In the genomic region with DNA sequence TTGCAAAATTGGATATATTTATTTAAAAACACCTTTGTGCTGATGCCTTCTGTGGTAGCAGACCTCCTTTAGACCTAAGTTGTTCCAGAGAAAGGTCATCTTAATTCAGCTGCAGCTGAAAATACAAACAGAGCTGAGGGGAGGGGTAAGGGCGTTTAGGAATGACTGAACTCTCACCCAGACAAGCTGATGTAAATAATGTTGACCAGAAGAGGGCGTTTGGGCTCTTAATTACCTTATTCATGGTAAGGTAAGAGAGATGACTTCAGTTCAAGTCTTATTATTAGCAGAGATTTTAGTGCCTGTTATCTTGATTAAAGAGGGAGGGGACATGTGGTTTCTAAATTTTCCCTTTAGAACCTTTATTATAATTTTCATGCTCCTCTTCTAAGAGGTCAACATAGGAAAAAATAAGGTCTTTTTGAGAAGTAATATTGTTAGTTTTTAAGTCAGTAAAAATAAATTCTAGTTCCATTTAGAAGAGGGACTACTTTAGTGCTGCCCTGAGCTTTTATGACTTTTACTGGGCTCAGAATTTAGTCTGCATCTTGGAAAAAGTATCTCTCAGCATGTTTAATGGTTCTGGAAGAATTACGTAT, we compare ENCODE assay signal across 8 cellular contexts. TPM values are rescaled to one million over a fixed set of nuclear protein-coding genes. Genes with fewer than 3 reads are reported as not detected.
DNase-seq lines count a peak whose midpoint lies in the region; ATAC-seq and TF ChIP-seq lines count a peak whose summit lies in the region.

No MANE protein-coding gene starts in this region.

- WGBS in adrenal gland, 4 donors = 33 to 38% (median 35%) methylated on average over 3 of the region's 3 CpGs
- 34 to 35% methylated on average over 3 of the region's 3 CpGs for WGBS in thyroid gland, 2 donors

- H3K4me3 ChIP-seq in adrenal gland (no peak overlapping the region), thyroid gland (replicated peaks in 1 of 3) (no peak overlapping the region), coronary artery (no peak overlapping the region)

- H3K27me3 Mint-ChIP-seq in Calu3 (ENCODE audit: unreplicated experiment) = no peaks in the 10 kb centered on the region

- H3K9me3 ChIP-seq in adrenal gland (replicated peaks in 1 of 3) = no peaks in the 10 kb centered on the region
- no peaks in the 10 kb centered on the region for H3K9me3 ChIP-seq in thyroid gland

- H3K36me3 ChIP-seq in adrenal gland (replicated peaks in 1 of 2) (no peaks in the 10 kb centered on the region), thyroid gland (no peaks in the 10 kb centered on the region)

- no peaks in the 10 kb centered on the region for H3K36me3 Mint-ChIP-seq in Calu3 (ENCODE audit: insufficient read depth, unreplicated experiment)

- no peak for TF ChIP-seq POLR2A in adrenal gland (IDR thresholded peaks at IDR 0.05)
- TF ChIP-seq POLR2A in thyroid gland (IDR thresholded peaks at IDR 0.05) = no peak

- BruUV-seq in Calu3 (replicated peaks; lab: Mats Ljungman, UMichigan) = no TSS peak

- DNase-seq in Calu3 = peak; percentile 63
- DNase-seq in NCI-H510A (lab: John Stamatoyannopoulos, UW) = peak; percentile 38
- DNase-seq in adrenal gland = peak in 2 of 7 donors; percentile 32
- peak; percentile 70 for DNase-seq in iPS-NIHi11 (ENCODE audit: low spot score)
- no peak for DNase-seq in thyroid gland
- no peak for DNase-seq in coronary artery (ENCODE audit: low spot score)

- TF ChIP-seq CTCF in Calu3 (IDR thresholded peaks at IDR 0.05; ENCODE audit: unreplicated experiment) (peak; percentile 60), adrenal gland (IDR thresholded peaks at IDR 0.05) (peak; percentile 25 to 52 (median 41)), thyroid gland (IDR thresholded peaks at IDR 0.05) (peak in 5 of 6 experiments; percentile 19 to 58 (median 43)), coronary artery (IDR thresholded peaks at IDR 0.05) (no peak)

- CTCF ChIA-PET in Calu3 (lab: Charles Lee) = interaction anchor here (0.9 to 1.4 kb wide), 3 partner anchors 10 to 22 kb away, joined by 3 to 4 read pairs (median 3); no protein-coding TSS in a partner anchor

- H3K4me1 ChIP-seq in adrenal gland (replicated peaks in 1 of 2) = no peaks in the 10 kb centered on the region
- no peaks in the 10 kb centered on the region for H3K4me1 ChIP-seq in thyroid gland

- no peaks in the 10 kb centered on the region for H3K9me3 Mint-ChIP-seq in Calu3 (ENCODE audit: low read depth, unreplicated experiment)

- H3K4me1 Mint-ChIP-seq in Calu3 (ENCODE audit: low read depth, unreplicated experiment) = no peaks in the 10 kb centered on the region

- ATAC-seq in GM18909 (IDR thresholded peaks at IDR 0.05; ENCODE audit: poor library complexity, unreplicated experiment) (peak; percentile 85), HG03175 (IDR thresholded peaks at IDR 0.05; ENCODE audit: unreplicated experiment) (peak; percentile 91)

- no peak overlapping the region for H3K4me3 Mint-ChIP-seq in Calu3 (ENCODE audit: low read depth, unreplicated experiment)

- intact Hi-C loops in Calu3 (cut with micrococcal nuclease; ENCODE audit: unreplicated experiment) = no loop called here
- intact Hi-C loops in adrenal gland (cut with DNase I) = no loop called here
- intact Hi-C loops in thyroid gland (cut with DNase I) = no loop called here

- no peak overlapping the region for H3K27ac Mint-ChIP-seq in Calu3 (ENCODE audit: unreplicated experiment)

- H3K27ac ChIP-seq in adrenal gland = no peak overlapping the region
- no peak overlapping the region for H3K27ac ChIP-seq in thyroid gland
- no peak overlapping the region for H3K27ac ChIP-seq in coronary artery

- H3K27me3 ChIP-seq in adrenal gland = no peaks in the 10 kb centered on the region
- no peaks in the 10 kb centered on the region for H3K27me3 ChIP-seq in thyroid gland

RNA-seq across cellular contexts. Expression of gene GPR171, which starts 46.3 kb away (rescaled TPM):
- not detected in 2 replicates for total RNA-seq in Calu3 (2022)
- 1 to 10 TPM in 1 of 8 donors, under 1 TPM in 5, not detected in 2; 0.15 to 1.3 (median 0.48) TPM for total RNA-seq in adrenal gland
- polyA plus RNA-seq in adrenal gland = 1 to 10 TPM in 1 of 3 donors, under 1 TPM in 2; 0.44 to 2.0 (median 0.64) TPM
- 1 to 10 TPM; 1.7 to 8.7 (median 2.3) TPM for total RNA-seq in thyroid gland

Comparison
In these comparisons a context has a peak if more than half of its experiments do, and no peak if none do; other contexts are left out.
1. DNase-seq: peak in Calu3 (single experiment), NCI-H510A (single experiment) and iPS-NIHi11 (single experiment); none in thyroid gland (0 of 2) and coronary artery (single experiment).